Comparison of ENCODE assay signal across 23 cellular contexts in genomic region chr4:83329521-83330105, GRCh38. TPM values are rescaled to one million over a fixed set of nuclear protein-coding genes. Genes with fewer than 3 reads are reported as not detected.
DNase-seq lines count a peak whose midpoint lies in the region; ATAC-seq and TF ChIP-seq lines count a peak whose summit lies in the region.
"Had no signal": no experiment of that assay in that cellular context is flagged by ENCODE, and none has a peak within 500 bp of the region (broad histone marks: within the 10 kb centered on the region; RNA-seq: fewer than 3 reads in every experiment).

No MANE protein-coding gene starts in this region.

- H3K4me1 Mint-ChIP-seq in CD14-positive monocyte = peaks cover 81% of the 10 kb centered on the region

- intact Hi-C loops in CD14-positive monocyte (cut with micrococcal nuclease) = loop anchor here (5.0 kb wide), 1 partner anchor 42 kb away; no protein-coding TSS in a partner anchor

- no peak for ATAC-seq in GM21529 (IDR thresholded peaks at IDR 0.05; ENCODE audit: unreplicated experiment)

- H3K9me3 ChIP-seq in hepatocyte (ENCODE audit: low read depth) = no peaks in the 10 kb centered on the region
- H3K9me3 ChIP-seq: right atrium auricular region, suprapubic skin had no signal

- no peak overlapping the region for H3K27ac ChIP-seq in hepatocyte
- H3K27ac ChIP-seq: right atrium auricular region, suprapubic skin had no signal

- no peak overlapping the region for H3K4me2 ChIP-seq in hepatocyte

- DNase-seq in CD14-positive monocyte (ENCODE audit: low spot score) (no peak), HPDE6-E6E7 (ENCODE audit: extremely low spot score) (peak; percentile 50), cardiac fibroblast (ENCODE audit: low read depth in 2 of 2) (peak; percentile 52 to 71), hepatocyte (ENCODE audit: low spot score) (peak; percentile 13), NCI-H446 (lab: John Stamatoyannopoulos, UW) (no peak), ureter (ENCODE audit: low spot score) (no peak), NOMO-1 treated with dmso at 0.1 percent for 144 hours (lab: John Stamatoyannopoulos, UW; ENCODE audit: unreplicated experiment) (no peak)
- DNase-seq: activated CD4-positive, alpha-beta T cell treated with anti-CD3 and anti-CD28 coated beads, Interleukin-2, amount 50 U/mL, for 1 hour; activated naive CD4-positive, alpha-beta T cell treated with Interleukin-2 at 50 U/mL for 16 hours; aorta; COR-L47; DND-41; endodermal cell; foreskin melanocyte; mesenchymal stem cell; naive B cell; NCI-H1048; NCI-H2029; NCI-H510A; SIG-M5 had no signal

- 81% methylated on average over 5 of the region's 5 CpGs for WGBS in hepatocyte (ENCODE audit: low lambda C conversion rate, missing lambda C conversion rate)

- H3K27ac Mint-ChIP-seq in CD14-positive monocyte = peak overlapping the region; percentile 61 to 88 (median 86)
- H3K27ac Mint-ChIP-seq: endodermal cell had no signal

- no peaks in the 10 kb centered on the region for H3K9me3 Mint-ChIP-seq in CD14-positive monocyte
- H3K9me3 Mint-ChIP-seq: endodermal cell, naive B cell had no signal

- H2AFZ ChIP-seq in hepatocyte = no peak overlapping the region

- H3K4me3 ChIP-seq in cardiac fibroblast (replicated peaks in 1 of 2; ENCODE audit: low read depth in 2 of 2, low read length in 2 of 2) (no peak overlapping the region), hepatocyte (no peak overlapping the region)
- H3K4me3 ChIP-seq: right atrium auricular region, suprapubic skin had no signal

- no peaks in the 10 kb centered on the region for H3K79me2 ChIP-seq in hepatocyte

- H3K27me3 ChIP-seq in hepatocyte = peaks cover 11% of the 10 kb centered on the region
- H3K27me3 ChIP-seq: right atrium auricular region had no signal

- no peaks in the 10 kb centered on the region for H3K9me2 ChIP-seq in hepatocyte (replicated peaks; ENCODE audit: insufficient read depth)

- H3K27me3 Mint-ChIP-seq in CD14-positive monocyte (ENCODE audit: low read depth in 3 of 3) = peaks cover 0 to 3% (median 2%) of the 10 kb centered on the region in 3 donors
- H3K27me3 Mint-ChIP-seq: naive B cell had no signal

- H3K36me3 ChIP-seq in hepatocyte (replicated peaks; ENCODE audit: insufficient read depth, low read depth) = no peaks in the 10 kb centered on the region
- H3K36me3 ChIP-seq: right atrium auricular region, suprapubic skin had no signal

- H4K20me1 ChIP-seq in hepatocyte (ENCODE audit: insufficient read depth, poor library complexity, severe bottlenecking) = no peaks in the 10 kb centered on the region

- H3K4me1 ChIP-seq in hepatocyte (ENCODE audit: insufficient read depth) = peaks cover 4% of the 10 kb centered on the region

- no peak for TF ChIP-seq CTCF in CD14-positive monocyte (IDR thresholded peaks at IDR 0.05)
- no peak for TF ChIP-seq CTCF in cardiac fibroblast (IDR thresholded peaks at IDR 0.05; ENCODE audit: low read depth, low read length)
- no peak for TF ChIP-seq CTCF in hepatocyte (IDR thresholded peaks at IDR 0.05; ENCODE audit: poor library complexity)

- H3K4me3 Mint-ChIP-seq in CD14-positive monocyte = peak overlapping the region in 1 of 2 donors; percentile 57
- H3K4me3 Mint-ChIP-seq: endodermal cell, naive B cell had no signal

- H3K36me3 Mint-ChIP-seq in CD14-positive monocyte = peaks cover 56 to 61% of the 10 kb centered on the region in 2 donors

RNA-seq across cellular contexts. Expression of gene HPSE, which starts 5.0 kb away (rescaled TPM):
- 10 to 100 TPM; 31.2 to 65.8 TPM for polyA plus RNA-seq in CD14-positive monocyte
- total RNA-seq in hepatocyte = 1.7 and 3.7 TPM in 2 replicates
- polyA plus RNA-seq in hepatocyte = 3.8 and 8.0 TPM in 2 replicates
- total RNA-seq in ureter = 1.1 TPM

RNA-seq across cellular contexts. Expression of gene COQ2, which starts 45.0 kb away (rescaled TPM):
- polyA plus RNA-seq in CD14-positive monocyte (10 to 100 TPM; 40.7 to 48.6 TPM), hepatocyte (16.4 and 18.6 TPM in 2 replicates)
- total RNA-seq in hepatocyte (13.4 and 15.3 TPM in 2 replicates), ureter (14.5 TPM)

Comparison
In these comparisons a context has a peak if more than half of its experiments do, and no peak if none do; other contexts are left out.
1. DNase-seq: peak in HPDE6-E6E7 (single experiment), cardiac fibroblast (2 of 2) and hepatocyte (single experiment); none in CD14-positive monocyte (single experiment), NCI-H446 (0 of 2), ureter (single experiment) and NOMO-1 treated with dmso at 0.1 percent for 144 hours (single experiment).